Comparison of ENCODE assay signal across 1 cellular context in the genomic region with DNA sequence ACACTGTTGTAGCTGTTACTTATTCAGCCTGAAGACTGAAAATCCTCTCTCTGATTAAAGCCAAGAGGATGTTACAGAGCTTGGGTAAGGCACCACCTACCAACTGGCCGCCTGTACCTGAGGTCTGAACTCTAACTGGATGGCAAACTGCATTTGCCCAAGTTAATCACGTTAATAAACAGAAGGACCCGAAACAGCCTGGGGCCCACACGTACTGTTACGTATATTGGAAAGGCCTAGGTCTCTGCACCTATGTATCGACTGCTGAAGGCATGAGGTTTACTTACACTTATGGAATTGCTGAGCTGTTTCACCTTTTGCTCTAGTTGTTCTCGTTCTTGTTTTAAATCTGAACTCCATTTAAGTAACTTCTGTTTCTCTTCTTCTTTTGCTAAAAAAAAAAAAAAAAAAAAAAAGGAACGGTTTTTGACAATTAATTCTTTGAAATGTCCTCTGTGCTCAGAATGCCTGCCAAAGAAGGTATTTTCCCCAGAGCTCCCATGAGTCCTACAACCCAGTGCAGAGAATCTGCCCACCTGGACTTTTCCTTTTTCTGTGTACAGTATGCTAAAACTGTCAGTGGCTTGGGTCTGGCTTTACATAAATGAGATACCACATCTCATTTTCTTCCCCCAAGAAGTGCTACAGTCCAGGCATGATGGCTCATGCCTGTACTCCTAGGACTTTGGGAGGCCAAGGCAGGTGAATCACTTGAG.
TF ChIP-seq lines count a peak whose summit lies in the region.

No MANE protein-coding gene starts in this region.

TF ChIP-seq in H1, 55 proteins besides CTCF, POLR2A, EP300 and RAD21:
- no peak for TF ChIP-seq POLR2AphosphoS5 (IDR thresholded peaks at IDR 0.05; ENCODE audit: low read depth, low read length)
- no peak for TF ChIP-seq POU5F1 (IDR thresholded peaks at IDR 0.05; ENCODE audit: low read depth, low read length)
- TF ChIP-seq, protein P1, sequence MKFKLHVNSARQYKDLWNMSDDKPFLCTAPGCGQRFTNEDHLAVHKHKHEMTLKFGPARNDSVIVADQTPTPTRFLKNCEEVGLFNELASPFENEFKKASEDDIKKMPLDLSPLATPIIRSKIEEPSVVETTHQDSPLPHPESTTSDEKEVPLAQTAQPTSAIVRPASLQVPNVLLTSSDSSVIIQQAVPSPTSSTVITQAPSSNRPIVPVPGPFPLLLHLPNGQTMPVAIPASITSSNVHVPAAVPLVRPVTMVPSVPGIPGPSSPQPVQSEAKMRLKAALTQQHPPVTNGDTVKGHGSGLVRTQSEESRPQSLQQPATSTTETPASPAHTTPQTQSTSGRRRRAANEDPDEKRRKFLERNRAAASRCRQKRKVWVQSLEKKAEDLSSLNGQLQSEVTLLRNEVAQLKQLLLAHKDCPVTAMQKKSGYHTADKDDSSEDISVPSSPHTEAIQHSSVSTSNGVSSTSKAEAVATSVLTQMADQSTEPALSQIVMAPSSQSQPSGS (IDR thresholded peaks at IDR 0.05; ENCODE audit: low read length): no peak
- TF ChIP-seq ASH2L (IDR thresholded peaks at IDR 0.05; ENCODE audit: low read length): no peak
- TF ChIP-seq TCF12 (IDR thresholded peaks at IDR 0.05; ENCODE audit: low read depth, low read length): no peak
- TF ChIP-seq, protein P2, sequence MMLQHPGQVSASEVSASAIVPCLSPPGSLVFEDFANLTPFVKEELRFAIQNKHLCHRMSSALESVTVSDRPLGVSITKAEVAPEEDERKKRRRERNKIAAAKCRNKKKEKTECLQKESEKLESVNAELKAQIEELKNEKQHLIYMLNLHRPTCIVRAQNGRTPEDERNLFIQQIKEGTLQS (IDR thresholded peaks at IDR 0.05; ENCODE audit: insufficient read depth, low read depth, low read length): no peak
- no peak for TF ChIP-seq YY1 (IDR thresholded peaks at IDR 0.05; ENCODE audit: low read depth, low read length)
- no peak for TF ChIP-seq EGR1 (IDR thresholded peaks at IDR 0.05; ENCODE audit: borderline replicate concordance, low read depth, low read length)
- no peak for TF ChIP-seq CEBPB (IDR thresholded peaks at IDR 0.05; ENCODE audit: low read depth, low read length)
- TF ChIP-seq TAF7 (optimal IDR thresholded peaks at IDR 0.05; ENCODE audit: borderline replicate concordance, low read depth, low read length): no peak
- TF ChIP-seq, protein P3, sequence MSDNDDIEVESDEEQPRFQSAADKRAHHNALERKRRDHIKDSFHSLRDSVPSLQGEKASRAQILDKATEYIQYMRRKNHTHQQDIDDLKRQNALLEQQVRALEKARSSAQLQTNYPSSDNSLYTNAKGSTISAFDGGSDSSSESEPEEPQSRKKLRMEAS (IDR thresholded peaks at IDR 0.05): no peak
- no peak for TF ChIP-seq RFX5 (IDR thresholded peaks at IDR 0.05; ENCODE audit: borderline replicate concordance, low read depth, low read length)
- no peak for TF ChIP-seq FOSL1 (IDR thresholded peaks at IDR 0.05; ENCODE audit: insufficient read depth, low read depth, low read length)
- no peak for TF ChIP-seq TEAD4 (IDR thresholded peaks at IDR 0.05; ENCODE audit: low read depth, low read length)
TF ChIP-seq in H1: peak in this region for 0.
